14 cellular contexts compared by ENCODE assay signal in the genomic region with DNA sequence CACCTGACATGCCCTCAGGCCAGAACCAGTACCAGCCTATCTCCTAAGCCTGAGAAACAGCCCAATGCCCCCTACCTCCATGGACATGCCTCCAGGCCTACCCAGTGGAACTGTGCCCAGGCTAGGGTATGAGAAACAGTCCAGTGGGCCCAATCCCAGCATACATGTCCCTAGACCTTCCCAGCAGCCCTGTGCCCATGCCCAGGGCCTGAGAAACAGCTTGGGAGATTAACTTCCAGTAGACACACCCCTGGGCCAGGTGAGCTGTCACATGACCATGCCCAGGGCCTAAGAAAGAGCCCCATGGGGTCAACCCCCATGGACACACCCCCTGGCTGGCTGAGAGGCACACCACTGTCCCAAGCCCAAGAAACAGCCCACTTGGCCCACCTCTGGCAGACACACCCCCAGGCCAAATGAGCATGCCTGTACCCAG.
"Had no signal": no experiment of that assay in that cellular context is flagged by ENCODE, and none has a peak within 500 bp of the region (broad histone marks: within the 10 kb centered on the region; RNA-seq: fewer than 3 reads in every experiment).

No MANE protein-coding gene starts in this region.

- H3K27ac ChIP-seq: dorsolateral prefrontal cortex, epithelial cell of prostate, ovary, thyroid gland, WERI-Rb-1 had no signal

- ATAC-seq: naive thymus-derived CD8-positive, alpha-beta T cell had no signal

- H3K36me3 ChIP-seq: ovary had no signal

- H3K4me3 ChIP-seq: dorsolateral prefrontal cortex, ovary, thyroid gland had no signal

- DNase-seq: activated CD4-positive, alpha-beta T cell treated with anti-CD3 and anti-CD28 coated beads for 1 hour; activated CD8-positive, alpha-beta memory T cell treated with anti-CD3 and anti-CD28 coated beads for 24 hours; dorsolateral prefrontal cortex; foreskin melanocyte; mesenchymal stem cell; naive thymus-derived CD8-positive, alpha-beta T cell; ovary; stimulated activated CD8-positive, alpha-beta memory T cell treated with anti-CD3 and anti-CD28 coated beads, Interleukin-4, amount 100 ng/mL, for 48 hours; stimulated activated naive CD4-positive, alpha-beta T cell; thyroid gland; WERI-Rb-1 had no signal

- H3K9me3 ChIP-seq: ovary, thyroid gland had no signal

- H3K4me1 ChIP-seq: thyroid gland had no signal

- H3K27me3 ChIP-seq: dorsolateral prefrontal cortex, ovary, thyroid gland had no signal

- FAIRE-seq: colon, urothelium cell line had no signal
